Comparison of ENCODE assay signal across 22 cellular contexts in genomic region chr10:96338279-96338925, GRCh38. TPM values are rescaled to one million over a fixed set of nuclear protein-coding genes. Genes with fewer than 3 reads are reported as not detected.
DNase-seq lines count a peak whose midpoint lies in the region; ATAC-seq lines count a peak whose summit lies in the region.
"Had no signal": no experiment of that assay in that cellular context is flagged by ENCODE, and none has a peak within 500 bp of the region (broad histone marks: within the 10 kb centered on the region; RNA-seq: fewer than 3 reads in every experiment).

No MANE protein-coding gene starts in this region.

- no peak for ATAC-seq in GM19023 (IDR thresholded peaks at IDR 0.05; ENCODE audit: unreplicated experiment)
- ATAC-seq: PC-3 had no signal

- H3K27ac ChIP-seq in caudate nucleus (ENCODE audit: low read depth, low read length): peak overlapping the region; percentile 88

- DNase-seq in Ammon's horn (ENCODE audit: low spot score) (peak; percentile 53), caudate nucleus (lab: John Stamatoyannopoulos, UW) (peak in 17 of 61 donors; percentile 3 to 30 (median 17)), islet precursor cell (peak; percentile 42), putamen (ENCODE audit: low spot score) (peak; percentile 45), GM19240 (ENCODE audit: insufficient read length, low spot score) (no peak), DMS79 treated with DMSO at 0.1 percent for 48 hours (lab: John Stamatoyannopoulos, UW) (no peak), mesenteric fat pad (ENCODE audit: low spot score) (no peak)
- DNase-seq: 8988T, Caco-2, DMS153, IMR-90, NCI-H1417, NCI-H187, NCI-H2227 treated with DMSO at 0.1 percent for 48 hours, NCI-H510A treated with DMSO at 0.1 percent for 48 hours, NCI-H774, PC-3, RPMI8226, SHP77 treated with DMSO at 0.1 percent for 48 hours had no signal

RNA-seq across cellular contexts. Expression of gene OPALIN, which starts 20.4 kb away (rescaled TPM):
- total RNA-seq in mesenteric fat pad: not detected
- total RNA-seq: B cell, Caco-2, IMR-90, M059J, PC-3 had no signal

RNA-seq across cellular contexts. Expression of gene DNTT, which starts 34.2 kb away (rescaled TPM):
- total RNA-seq in mesenteric fat pad: not detected
- total RNA-seq: B cell, Caco-2, IMR-90, M059J, PC-3 had no signal

Comparison
In these comparisons a context has a peak if more than half of its experiments do, and no peak if none do; other contexts are left out.
1. DNase-seq: peak in Ammon's horn (single experiment), islet precursor cell (single experiment) and putamen (single experiment); none in GM19240 (single experiment), DMS79 treated with DMSO at 0.1 percent for 48 hours (single experiment) and mesenteric fat pad (single experiment).